8 cellular contexts compared by ENCODE assay signal in genomic region chr1:37811027-37811655, GRCh38. TPM values are rescaled to one million over a fixed set of nuclear protein-coding genes. Genes with fewer than 3 reads are reported as not detected.
DNase-seq lines count a peak whose midpoint lies in the region; ATAC-seq and TF ChIP-seq lines count a peak whose summit lies in the region.

No MANE protein-coding gene starts in this region.

- TF ChIP-seq CTCF in heart right ventricle (IDR thresholded peaks at IDR 0.05) (peak; percentile 56 to 84 (median 72)), sigmoid colon (IDR thresholded peaks at IDR 0.05) (peak in 3 of 4 experiments; percentile 39 to 53 (median 53))

- H3K4me1 Mint-ChIP-seq in T-cell, result peaks cover 28 to 34% (median 31%) of the 10 kb centered on the region in 3 donors

- CTCF ChIA-PET in T-cell (lab: Charles Lee), result interaction anchor here in 1 of 2 donors (0.6 kb wide), 1 partner anchor 37 kb away, joined by 3 read pairs; no protein-coding TSS in a partner anchor

- peak in 2 of 4 experiments; percentile 17 to 18 for ATAC-seq in T-cell (replicated peaks in 1 of 4)
- ATAC-seq in heart right ventricle, result no peak

- H3K36me3 ChIP-seq in adipocyte (ENCODE audit: control insufficient read depth, insufficient read depth, low read length, severe bottlenecking) (peaks cover 24% of the 10 kb centered on the region), heart right ventricle (peaks cover 0 to 56% (median 12%) of the 10 kb centered on the region in 9 donors), sigmoid colon (peaks cover 0 to 25% (median 14%) of the 10 kb centered on the region in 4 donors)

- WGBS in heart right ventricle, 2 donors, result 33 to 38% methylated on average over 7 of the region's 7 CpGs
- 20 to 31% methylated on average over 7 of the region's 7 CpGs for WGBS in sigmoid colon, 2 donors

- H3K27ac ChIP-seq in heart right ventricle (no peak overlapping the region), sigmoid colon (peak overlapping the region in 2 of 4 donors; percentile 3 to 35)

- TF ChIP-seq EP300 in sigmoid colon (IDR thresholded peaks at IDR 0.05), result no peak

- H3K27me3 Mint-ChIP-seq in T-cell, result no peaks in the 10 kb centered on the region

- POLR2A ChIA-PET in T-cell (lab: Charles Lee), result no interaction called here

- H3K4me3 Mint-ChIP-seq in T-cell, result peak overlapping the region in 1 of 3 donors; percentile 9

- H3K4me1 ChIP-seq in adipocyte (ENCODE audit: control insufficient read depth, insufficient read depth, low read length) (peaks cover 58% of the 10 kb centered on the region), heart right ventricle (peaks cover 7 to 49% (median 21%) of the 10 kb centered on the region in 9 donors), sigmoid colon (peaks cover 0 to 31% (median 25%) of the 10 kb centered on the region in 4 donors)

- no peak for TF ChIP-seq POLR2A in sigmoid colon (IDR thresholded peaks at IDR 0.05)

- no peaks in the 10 kb centered on the region for H3K9me3 Mint-ChIP-seq in T-cell

- no peaks in the 10 kb centered on the region for H3K27me3 ChIP-seq in adipocyte (replicated peaks; ENCODE audit: control insufficient read depth, insufficient read depth, low read length)
- H3K27me3 ChIP-seq in heart right ventricle, result no peaks in the 10 kb centered on the region
- no peaks in the 10 kb centered on the region for H3K27me3 ChIP-seq in sigmoid colon

- DNase-seq in SIG-M5 treated with dmso at 0.1 percent for 504 hours (lab: John Stamatoyannopoulos, UW; ENCODE audit: unreplicated experiment), result peak; percentile 83
- no peak for DNase-seq in SIG-M5 (lab: John Stamatoyannopoulos, UW)
- peak; percentile 73 for DNase-seq in NCI-H1694 treated with DMSO at 0.1 percent for 48 hours (lab: John Stamatoyannopoulos, UW)
- peak; percentile 16 to 68 (median 46) for DNase-seq in T-cell
- peak; percentile 85 for DNase-seq in adipocyte (ENCODE audit: low read depth)
- peak; percentile 29 to 51 for DNase-seq in heart right ventricle
- peak; percentile 81 for DNase-seq in sigmoid colon
- DNase-seq in middle frontal gyrus (ENCODE audit: extremely low spot score, low spot score), result no peak

- peak overlapping the region; percentile 92 for H3K4me3 ChIP-seq in adipocyte (ENCODE audit: low read length)
- H3K4me3 ChIP-seq in heart right ventricle, result no peak overlapping the region
- H3K4me3 ChIP-seq in sigmoid colon, result no peak overlapping the region

- intact Hi-C loops in heart right ventricle (cut with DNase I), result loop anchor here in 5 of 10 donors (5.0 to 10.0 kb wide), 3 partner anchors 46 to 174 kb away; partner anchors contain the start of gene MTF1 (in 4 of the 5)
- intact Hi-C loops in sigmoid colon (cut with DNase I), result no loop called here

- peaks cover 18% of the 10 kb centered on the region for H3K36me3 Mint-ChIP-seq in T-cell

- no peaks in the 10 kb centered on the region for H3K9me3 ChIP-seq in adipocyte (ENCODE audit: control insufficient read depth, low read length)
- H3K9me3 ChIP-seq in heart right ventricle, result no peaks in the 10 kb centered on the region
- no peaks in the 10 kb centered on the region for H3K9me3 ChIP-seq in sigmoid colon

- peak overlapping the region; percentile 63 for H3K9ac ChIP-seq in adipocyte (ENCODE audit: low read length)

- H3K27ac Mint-ChIP-seq in T-cell, result peak overlapping the region; percentile 16 to 58

RNA-seq across cellular contexts. Expression of gene YRDC, which starts 3.1 kb away (rescaled TPM):
- total RNA-seq in T-cell, result 10 to 100 TPM; 16.0 to 28.2 (median 18.4) TPM
- total RNA-seq in heart right ventricle, result 1 to 10 TPM; 3.3 to 9.1 (median 5.5) TPM
- 10 to 100 TPM in 1 of 2 donors, 1 to 10 TPM in 1; 4.3 to 15.9 TPM for polyA plus RNA-seq in heart right ventricle
- total RNA-seq in sigmoid colon, result 10 to 100 TPM in 2 of 4 donors, 1 to 10 TPM in 2; 4.4 to 12.4 (median 9.5) TPM
- 10 to 100 TPM; 14.4 to 19.0 (median 15.5) TPM for polyA plus RNA-seq in sigmoid colon

RNA-seq across cellular contexts. Expression of gene C1orf122, which starts 3.6 kb away (rescaled TPM):
- 10 to 100 TPM; 13.1 to 24.9 (median 15.8) TPM for total RNA-seq in T-cell
- total RNA-seq in heart right ventricle, result 10 to 100 TPM; 37.8 to 53.0 (median 46.0) TPM
- polyA plus RNA-seq in heart right ventricle, result 10 to 100 TPM; 45.9 to 48.1 TPM
- total RNA-seq in sigmoid colon, result 100 to 1,000 TPM in 1 of 4 donors, 10 to 100 TPM in 3; 61.9 to 105 (median 90.8) TPM
- 10 to 100 TPM; 43.2 to 54.6 (median 51.1) TPM for polyA plus RNA-seq in sigmoid colon

RNA-seq across cellular contexts. Expression of gene MANEAL, which starts 17.5 kb away (rescaled TPM):
- total RNA-seq in T-cell, result 1 to 10 TPM; 1.0 to 4.4 (median 2.8) TPM
- total RNA-seq in heart right ventricle, result 1 to 10 TPM in 8 of 10 donors, under 1 TPM in 2; 0.69 to 3.1 (median 1.6) TPM
- under 1 TPM; 0.66 to 0.75 TPM for polyA plus RNA-seq in heart right ventricle
- total RNA-seq in sigmoid colon, result 1 to 10 TPM; 1.1 to 1.8 (median 1.4) TPM
- 1 to 10 TPM in 2 of 3 donors, under 1 TPM in 1; 0.60 to 5.2 (median 1.2) TPM for polyA plus RNA-seq in sigmoid colon

RNA-seq across cellular contexts. Expression of gene EPHA10, which starts 46.2 kb away (rescaled TPM):
- total RNA-seq in T-cell (1 to 10 TPM in 1 of 5 donors, under 1 TPM in 2, not detected in 2; 0.35 to 1.4 (median 0.72) TPM), heart right ventricle (under 1 TPM in 4 of 10 donors, not detected in 6; 0.04 to 0.15 (median 0.06) TPM), sigmoid colon (under 1 TPM; 0.14 to 0.83 (median 0.52) TPM)
- polyA plus RNA-seq in heart right ventricle (under 1 TPM; 0.04 to 0.15 TPM), sigmoid colon (10 to 100 TPM in 1 of 3 donors, 1 to 10 TPM in 2; 5.4 to 33.3 (median 7.6) TPM)

RNA-seq across cellular contexts. Expression of gene MTF1, which starts 48.3 kb away (rescaled TPM):
- total RNA-seq in T-cell, result 10 to 100 TPM; 23.6 to 29.9 (median 24.9) TPM
- total RNA-seq in heart right ventricle, result 10 to 100 TPM; 10.0 to 17.1 (median 11.0) TPM
- 1 to 10 TPM; 1.5 to 2.1 TPM for polyA plus RNA-seq in heart right ventricle
- 1 to 10 TPM; 3.9 to 6.6 (median 4.4) TPM for total RNA-seq in sigmoid colon
- polyA plus RNA-seq in sigmoid colon, result 1 to 10 TPM; 2.4 to 8.6 (median 5.3) TPM

Comparison
In these comparisons a context has a peak if more than half of its experiments do, and no peak if none do; other contexts are left out.
1. DNase-seq: peak in SIG-M5 treated with dmso at 0.1 percent for 504 hours (single experiment), NCI-H1694 treated with DMSO at 0.1 percent for 48 hours (single experiment), T-cell (34 of 34), adipocyte (single experiment), heart right ventricle (2 of 2) and sigmoid colon (single experiment); none in SIG-M5 (single experiment) and middle frontal gyrus (single experiment).